In the genomic region with DNA sequence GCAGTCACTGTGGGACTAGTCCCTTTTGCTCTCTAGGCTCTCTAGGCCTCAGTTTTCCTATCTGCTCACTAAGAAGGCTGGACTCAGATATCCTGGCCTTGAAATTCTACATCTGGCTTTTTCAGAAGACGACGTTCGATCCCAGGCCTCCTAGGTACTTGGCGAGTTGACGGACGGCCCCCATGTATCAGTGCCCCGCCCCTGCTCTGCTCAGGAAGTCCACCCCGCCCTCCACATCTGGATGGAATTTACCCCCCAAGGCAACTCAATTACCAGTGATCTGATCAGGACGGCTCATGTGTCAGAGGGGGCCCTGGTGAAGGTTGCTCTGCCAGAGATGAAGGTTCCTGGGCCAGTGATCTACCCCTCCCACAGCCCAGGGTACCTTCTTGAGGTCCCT, we compare ENCODE assay signal across 19 cellular contexts. TPM values are rescaled to one million over a fixed set of nuclear protein-coding genes. Genes with fewer than 3 reads are reported as not detected.
DNase-seq lines count a peak whose midpoint lies in the region; FAIRE-seq and TF ChIP-seq lines count a peak whose summit lies in the region.
"Had no signal": no experiment of that assay in that cellular context is flagged by ENCODE, and none has a peak within 500 bp of the region (broad histone marks: within the 10 kb centered on the region; RNA-seq: fewer than 3 reads in every experiment).

No MANE protein-coding gene starts in this region.

- H3K9me3 ChIP-seq in SK-N-SH, result no peaks in the 10 kb centered on the region
- H3K9me3 ChIP-seq in endothelial cell of umbilical vein (replicated peaks; ENCODE audit: control insufficient read depth, insufficient read depth, low read length), result no peaks in the 10 kb centered on the region
- H3K9me3 ChIP-seq: MG63, neutrophil, right lobe of liver had no signal

- no peak for TF ChIP-seq CTCF in SK-N-SH (IDR thresholded peaks at IDR 0.05)
- TF ChIP-seq CTCF in endothelial cell of umbilical vein (IDR thresholded peaks at IDR 0.05; ENCODE audit: extremely low read depth in 1 of 2, insufficient read depth in 1 of 2, low read depth in 1 of 2, low read length in 2 of 2), result no peak
- TF ChIP-seq CTCF in mesothelial cell of epicardium (IDR thresholded peaks at IDR 0.05; ENCODE audit: unreplicated experiment), result no peak
- no peak for TF ChIP-seq CTCF in type B pancreatic cell (conservative IDR thresholded peaks at IDR 0.05)

- H2AFZ ChIP-seq in SK-N-SH (ENCODE audit: low read depth), result no peak overlapping the region
- H2AFZ ChIP-seq in endothelial cell of umbilical vein (ENCODE audit: low read depth, low read length), result no peak overlapping the region

- no peak overlapping the region for H3K4me3 ChIP-seq in SK-N-SH (ENCODE audit: low read depth in 2 of 2, low read length in 1 of 2)
- no peak overlapping the region for H3K4me3 ChIP-seq in endothelial cell of umbilical vein (replicated peaks in 1 of 3; ENCODE audit: insufficient read depth in 1 of 3, low read depth in 1 of 3, low read length in 3 of 3)
- H3K4me3 ChIP-seq: MG63, right lobe of liver had no signal

- H3K9ac ChIP-seq in SK-N-SH (no peak overlapping the region), endothelial cell of umbilical vein (replicated peaks; ENCODE audit: extremely low read depth, insufficient read depth, low read length) (peak overlapping the region; percentile 40)

- no peak for TF ChIP-seq POLR2A in endothelial cell of umbilical vein (IDR thresholded peaks at IDR 0.05; ENCODE audit: low read depth, low read length)

- dilution Hi-C loops in endothelial cell of umbilical vein (cut with MboI; ENCODE audit: extremely low pct_ligation_motif_present, low sequenced_read_pairs), result no loop called here

- H4K20me1 ChIP-seq in SK-N-SH (ENCODE audit: insufficient read depth), result no peaks in the 10 kb centered on the region
- no peaks in the 10 kb centered on the region for H4K20me1 ChIP-seq in endothelial cell of umbilical vein (replicated peaks; ENCODE audit: control insufficient read depth, extremely low read depth, insufficient read depth, low read length)

- H3K27ac ChIP-seq in SK-N-SH (ENCODE audit: low read depth in 2 of 2, low read length in 1 of 2) (peak overlapping the region in 1 of 2 experiments; percentile 85; a peak in 2 of 4 replicates), endothelial cell of umbilical vein (ENCODE audit: insufficient read depth, low read depth, low read length) (peak overlapping the region; percentile 79)
- H3K27ac ChIP-seq: neutrophil had no signal

- peak; percentile 78 for DNase-seq in SK-N-SH
- no peak for DNase-seq in endothelial cell of umbilical vein (ENCODE audit: low read depth, low spot score)
- no peak for DNase-seq in mesothelial cell of epicardium (ENCODE audit: low spot score in 2 of 2, unreplicated experiment in 2 of 2)
- DNase-seq in type B pancreatic cell (ENCODE audit: extremely low spot score, unreplicated experiment), result no peak
- DNase-seq in AML-193 (lab: John Stamatoyannopoulos, UW), result no peak
- no peak for DNase-seq in GM03348 (ENCODE audit: low spot score)
- no peak for DNase-seq in NCI-H1436 treated with DMSO at 0.1 percent for 48 hours (lab: John Stamatoyannopoulos, UW)
- DNase-seq: activated CD8-positive, alpha-beta memory T cell treated with anti-CD3 and anti-CD28 coated beads, Interleukin-2, amount 10 ng/mL, durations not matched to agents 7 days and 5 days; cortex of kidney; glutamatergic neuron; MG63; NCI-H187; NCI-H446 treated with DMSO at 0.1 percent for 48 hours; stimulated activated CD4-positive, alpha-beta T cell treated with anti-CD3 and anti-CD28 coated beads, Interleukin-2, amount 100 ng/mL, for 24 hours; substantia nigra had no signal

- no peaks in the 10 kb centered on the region for H3K27me3 Mint-ChIP-seq in mesothelial cell of epicardium (ENCODE audit: low read depth)
- H3K27me3 Mint-ChIP-seq in type B pancreatic cell, result peaks cover 4% of the 10 kb centered on the region
- H3K27me3 Mint-ChIP-seq: activated CD8-positive, alpha-beta memory T cell treated with anti-CD3 and anti-CD28 coated beads, Interleukin-2, amount 10 ng/mL, durations not matched to agents 7 days and 5 days had no signal

- no peaks in the 10 kb centered on the region for H3K9me1 ChIP-seq in endothelial cell of umbilical vein (replicated peaks; ENCODE audit: control insufficient read depth, extremely low read depth, insufficient read depth, low read length)

- TF ChIP-seq EP300 in SK-N-SH (IDR thresholded peaks at IDR 0.05; ENCODE audit: borderline replicate concordance in 1 of 2, low read depth in 1 of 2, low read length in 1 of 2), result peak in 1 of 2 experiments; percentile 92; a peak in 2 of 4 replicates

- H3K4me1 Mint-ChIP-seq in mesothelial cell of epicardium (peaks cover 81% of the 10 kb centered on the region), type B pancreatic cell (ENCODE audit: unreplicated experiment) (peaks cover 47% of the 10 kb centered on the region)
- H3K4me1 Mint-ChIP-seq: activated CD8-positive, alpha-beta memory T cell treated with anti-CD3 and anti-CD28 coated beads, Interleukin-2, amount 10 ng/mL, durations not matched to agents 7 days and 5 days had no signal

- WGBS in SK-N-SH (ENCODE audit: low lambda C conversion rate), result 90% methylated on average over 9 of the region's 9 CpGs

- H3K27me3 ChIP-seq in SK-N-SH (ENCODE audit: insufficient read depth), result no peaks in the 10 kb centered on the region
- H3K27me3 ChIP-seq in endothelial cell of umbilical vein (ENCODE audit: control insufficient read depth in 2 of 2, insufficient read depth in 2 of 2, low read length in 2 of 2), result no peaks in the 10 kb centered on the region
- H3K27me3 ChIP-seq: MG63, right lobe of liver had no signal

- no TSS peak for BruUV-seq in endothelial cell of umbilical vein (replicated peaks; lab: Mats Ljungman, UMichigan)

- no peaks in the 10 kb centered on the region for H3K9me2 ChIP-seq in SK-N-SH

- no peak for TF ChIP-seq RAD21 in SK-N-SH (IDR thresholded peaks at IDR 0.05; ENCODE audit: low read length)

- H3K27ac Mint-ChIP-seq in mesothelial cell of epicardium (peak overlapping the region; percentile 97), type B pancreatic cell (peak overlapping the region; percentile 83)
- H3K27ac Mint-ChIP-seq: activated CD8-positive, alpha-beta memory T cell treated with anti-CD3 and anti-CD28 coated beads, Interleukin-2, amount 10 ng/mL, durations not matched to agents 7 days and 5 days; activated T-helper 2 cell treated with anti-CD3 and anti-CD28 coated beads, Interferon-gamma antibody, Interleukin-2, Interleukin-4, amounts not matched to agents 10 μg/mL and 5 μg/mL and 100 μg/mL, durations not matched to agents 14 hours and 24 hours and 36 hours; T-helper 2 cell treated with Interferon-gamma antibody and Interleukin-4, amounts not matched to agents 5 μg/mL and 100 μg/mL, for 36 hours had no signal

- H3K4me1 ChIP-seq in SK-N-SH (ENCODE audit: control insufficient read depth in 1 of 2, insufficient read depth in 2 of 2, low read depth in 1 of 2, low read length in 1 of 2) (peaks cover 28 to 80% of the 10 kb centered on the region in 2 experiments), endothelial cell of umbilical vein (ENCODE audit: control insufficient read depth, extremely low read depth, insufficient read depth, low read length) (peaks cover 45% of the 10 kb centered on the region)

- no peak overlapping the region for H3K4me2 ChIP-seq in SK-N-SH
- H3K4me2 ChIP-seq in endothelial cell of umbilical vein (ENCODE audit: insufficient read depth, low read length), result no peak overlapping the region

- H3K4me3 Mint-ChIP-seq in mesothelial cell of epicardium, result no peak overlapping the region
- H3K4me3 Mint-ChIP-seq in type B pancreatic cell, result peak overlapping the region; percentile 78
- H3K4me3 Mint-ChIP-seq: activated CD8-positive, alpha-beta memory T cell treated with anti-CD3 and anti-CD28 coated beads, Interleukin-2, amount 10 ng/mL, durations not matched to agents 7 days and 5 days; T-helper 2 cell treated with Interferon-gamma antibody and Interleukin-4, amounts not matched to agents 5 μg/mL and 100 μg/mL, for 36 hours had no signal

- H3K9me3 Mint-ChIP-seq in mesothelial cell of epicardium (no peaks in the 10 kb centered on the region), type B pancreatic cell (no peaks in the 10 kb centered on the region)
- H3K9me3 Mint-ChIP-seq: activated T-helper 2 cell treated with anti-CD3 and anti-CD28 coated beads, Interferon-gamma antibody, Interleukin-2, Interleukin-4, amounts not matched to agents 10 μg/mL and 5 μg/mL and 100 μg/mL, durations not matched to agents 14 hours and 24 hours and 36 hours; T-helper 2 cell treated with Interferon-gamma antibody and Interleukin-4, amounts not matched to agents 5 μg/mL and 100 μg/mL, for 36 hours had no signal

- no peaks in the 10 kb centered on the region for H3K36me3 Mint-ChIP-seq in mesothelial cell of epicardium
- H3K36me3 Mint-ChIP-seq in type B pancreatic cell, result no peaks in the 10 kb centered on the region
- H3K36me3 Mint-ChIP-seq: activated CD8-positive, alpha-beta memory T cell treated with anti-CD3 and anti-CD28 coated beads, Interleukin-2, amount 10 ng/mL, durations not matched to agents 7 days and 5 days had no signal

- CTCF ChIA-PET in SK-N-SH (lab: Yijun Ruan, JAX) (interaction anchor here (1.3 kb wide), 1 partner anchor 16 kb away, joined by 4 read pairs; no protein-coding TSS in a partner anchor), endothelial cell of umbilical vein (lab: Charles Lee) (interaction anchor here (1.1 kb wide), 1 partner anchor 16 kb away, joined by 3 read pairs; no protein-coding TSS in a partner anchor)

- H3F3A ChIP-seq in SK-N-SH (replicated peaks; ENCODE audit: insufficient read depth), result no peaks in the 10 kb centered on the region

- intact Hi-C loops in endothelial cell of umbilical vein (cut with micrococcal nuclease), result no loop called here

- no peak for FAIRE-seq in endothelial cell of umbilical vein (lab: Jason Lieb, UNC)

- no peaks in the 10 kb centered on the region for H3K79me2 ChIP-seq in SK-N-SH (ENCODE audit: insufficient read depth)
- H3K79me2 ChIP-seq in endothelial cell of umbilical vein (ENCODE audit: control insufficient read depth, insufficient read depth, low read length), result no peaks in the 10 kb centered on the region

- POLR2A ChIA-PET in SK-N-SH (lab: Yijun Ruan, JAX), result no interaction called here
- POLR2A ChIA-PET in endothelial cell of umbilical vein (lab: Charles Lee), result interaction anchor here (1.2 kb wide), 1 partner anchor 16 kb away, joined by 3 read pairs; no protein-coding TSS in a partner anchor

- H3K36me3 ChIP-seq in SK-N-SH (replicated peaks in 1 of 2; ENCODE audit: control insufficient read depth in 1 of 2, insufficient read depth in 2 of 2, low read length in 1 of 2) (no peaks in the 10 kb centered on the region), endothelial cell of umbilical vein (ENCODE audit: control insufficient read depth in 2 of 2, extremely low read depth in 1 of 2, insufficient read depth in 2 of 2, low read length in 2 of 2) (no peaks in the 10 kb centered on the region)
- H3K36me3 ChIP-seq: MG63, neutrophil, right lobe of liver had no signal

RNA-seq across cellular contexts. Expression of gene SYNPO, which starts 44.1 kb away (rescaled TPM):
- polyA plus RNA-seq in SK-N-SH (2012; rRNA removed), result 3.0 and 5.1 TPM in 2 replicates
- 3.3 and 4.5 TPM in 2 replicates for polyA plus RNA-seq in SK-N-SH (2012; cell fraction: cytosol; rRNA removed)
- 9.8 and 14.0 TPM in 2 replicates for polyA plus RNA-seq in SK-N-SH (2012; cell fraction: nucleus; rRNA removed)
- total RNA-seq in endothelial cell of umbilical vein, result 93.9 and 121 TPM in 2 replicates
- 56.9 and 68.4 TPM in 2 replicates for polyA plus RNA-seq in endothelial cell of umbilical vein
- polyA plus RNA-seq in endothelial cell of umbilical vein (2011; cell fraction: cytosol; rRNA removed), result 58.1 and 70.3 TPM in 2 replicates
- 80.9 and 110 TPM in 2 replicates for polyA plus RNA-seq in endothelial cell of umbilical vein (2011; cell fraction: nucleus; rRNA removed)
- 58.3 and 66.7 TPM in 2 replicates for polyA plus RNA-seq in endothelial cell of umbilical vein (2012)
- polyA minus RNA-seq in endothelial cell of umbilical vein, result 84.2 and 147 TPM in 2 replicates
- 8.7 TPM for polyA minus RNA-seq in endothelial cell of umbilical vein (2011; cell fraction: cytosol; rRNA and poly(A)+ RNA removed)
- 66.6 and 71.2 TPM in 2 replicates for polyA minus RNA-seq in endothelial cell of umbilical vein (2011; cell fraction: nucleus; rRNA and poly(A)+ RNA removed)
- 84.4 to 86.6 TPM (median 85.3 TPM) in 3 replicates for total RNA-seq in mesothelial cell of epicardium
- 2.8 and 24.5 TPM in 2 replicates for total RNA-seq in type B pancreatic cell (ENCODE audit: low replicate concordance)
